In the genomic region with DNA sequence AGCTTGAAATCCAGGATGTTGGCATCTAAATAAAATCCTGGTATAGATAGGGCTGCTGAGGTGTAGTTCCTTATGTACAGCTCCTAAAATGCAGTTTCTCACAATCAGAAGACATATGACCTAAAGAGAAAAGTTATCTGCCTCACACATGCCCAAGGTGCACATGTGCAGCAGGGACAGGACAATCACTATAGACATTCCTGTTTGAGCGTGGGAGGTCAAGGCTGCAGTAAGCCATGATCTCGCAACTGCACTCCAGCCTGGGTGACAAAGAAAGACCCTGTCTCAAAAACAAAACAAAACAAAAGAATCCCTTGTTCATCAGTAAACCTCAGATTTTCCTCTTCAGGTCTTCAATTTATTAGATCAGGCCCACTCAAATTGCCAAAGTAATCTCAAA, we compare ENCODE assay signal across 34 cellular contexts.
"Had no signal": no experiment of that assay in that cellular context is flagged by ENCODE, and none has a peak within 500 bp of the region (broad histone marks: within the 10 kb centered on the region; RNA-seq: fewer than 3 reads in every experiment).

No MANE protein-coding gene starts in this region.

- H3K36me3 ChIP-seq: MG63 had no signal

- H3K27me3 ChIP-seq: MG63 had no signal

- H3K9me3 ChIP-seq: MG63 had no signal

- H3K4me3 ChIP-seq: MG63 had no signal

- DNase-seq: Karpas-422, Kasumi-1, MG63, MM.1S, MV-4-11, NCI-H1048, NCI-H1092, NCI-H1092 treated with DMSO at 0.1 percent for 48 hours, NCI-H1105, NCI-H1105 treated with DMSO at 0.1 percent for 48 hours, NCI-H1417, NCI-H1417 treated with DMSO at 0.1 percent for 48 hours, NCI-H1436, NCI-H1436 treated with DMSO at 0.1 percent for 48 hours, NCI-H146, NCI-H1694, NCI-H1694 treated with DMSO at 0.1 percent for 48 hours, NCI-H187, NCI-H187 treated with DMSO at 0.1 percent for 48 hours, NCI-H1930, NCI-H2029, NCI-H2029 treated with DMSO at 0.1 percent for 48 hours, NCI-H2081, NCI-H2081 treated with DMSO at 0.1 percent for 48 hours, NCI-H2107, NCI-H2171, NCI-H2171 treated with DMSO at 0.1 percent for 48 hours, NCI-H2227 treated with DMSO at 0.1 percent for 48 hours, NCI-H226, NCI-H345, NCI-H446, NCI-H446 treated with DMSO at 0.1 percent for 48 hours, NCI-H510A, NCI-H510A treated with DMSO at 0.1 percent for 48 hours had no signal
